ENCODE assay signal across 8 cellular contexts in the genomic region with DNA sequence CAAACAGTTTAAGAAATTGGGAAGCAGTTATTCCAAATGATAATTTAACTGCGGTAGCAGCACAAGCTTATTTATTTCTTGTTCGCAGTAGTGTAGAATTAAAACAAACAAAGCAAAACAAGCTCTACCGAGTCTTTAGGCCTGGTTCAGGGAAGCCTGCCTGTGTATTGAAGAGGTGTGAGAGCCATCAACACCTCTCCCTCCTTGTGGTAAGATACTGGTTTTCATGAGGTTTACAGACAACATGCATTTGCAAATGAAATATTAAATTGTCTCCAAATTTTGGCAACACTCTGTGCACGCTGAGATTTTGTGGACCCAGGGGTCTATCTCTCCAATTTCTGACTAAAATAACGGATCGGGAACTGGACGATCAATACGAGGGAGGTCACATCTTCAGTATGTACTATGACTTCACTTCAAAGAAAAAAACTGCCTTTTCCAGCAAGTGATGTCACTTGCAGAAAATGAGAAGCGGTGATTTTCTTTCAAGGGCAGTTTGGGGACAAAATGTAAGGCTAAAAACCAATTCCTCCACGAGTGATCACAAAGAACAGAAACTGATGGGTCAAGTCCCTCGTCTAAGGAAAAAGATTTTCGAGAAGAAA. TPM values are rescaled to one million over a fixed set of nuclear protein-coding genes. Genes with fewer than 3 reads are reported as not detected.
DNase-seq lines count a peak whose midpoint lies in the region; ATAC-seq and TF ChIP-seq lines count a peak whose summit lies in the region.

No MANE protein-coding gene starts in this region.

- POLR2A ChIA-PET in AG04449 (lab: Yijun Ruan, JAX): interaction anchor here (1.0 to 1.4 kb wide), 3 partner anchors 16 to 20 kb away, joined by 3 to 4 read pairs (median 4); no protein-coding TSS in a partner anchor

- peak overlapping the region; percentile 95 for H3K27ac ChIP-seq in lower lobe of right lung
- H3K27ac ChIP-seq in aorta (ENCODE audit: low read depth in 1 of 2, low read length in 2 of 2): peak overlapping the region in 1 of 2 donors; percentile 7

- 4 to 8% methylated on average over 12 of the region's 12 CpGs for WGBS in aorta, 2 donors

- DNase-seq in AG04449 (ENCODE audit: low read depth, low spot score) (no peak), HFFc6 (peak; percentile 30), astrocyte of the cerebellum (ENCODE audit: low read depth) (no peak), lower lobe of right lung (no peak), aorta (no peak), NCI-H510A (lab: John Stamatoyannopoulos, UW) (no peak)

- H3K27me3 Mint-ChIP-seq in HFFc6 (ENCODE audit: insufficient read depth): peaks cover 3% of the 10 kb centered on the region

- H3K36me3 ChIP-seq in lower lobe of right lung: no peaks in the 10 kb centered on the region
- H3K36me3 ChIP-seq in aorta (ENCODE audit: control insufficient read depth in 1 of 2, insufficient read depth in 2 of 2, low read length in 1 of 2): no peaks in the 10 kb centered on the region

- H3K4me1 ChIP-seq in lower lobe of right lung: peaks cover 24% of the 10 kb centered on the region
- peaks cover 0 to 5% of the 10 kb centered on the region in 2 donors for H3K4me1 ChIP-seq in aorta (ENCODE audit: control insufficient read depth in 1 of 2, insufficient read depth in 2 of 2, low read length in 2 of 2)

- ATAC-seq in lower lobe of right lung (no peak), aorta (ENCODE audit: low FRiP score) (no peak), esophagus mucosa (no peak), HG03520 (IDR thresholded peaks at IDR 0.05; ENCODE audit: unreplicated experiment) (no peak)

- H3K9me3 Mint-ChIP-seq in HFFc6: no peaks in the 10 kb centered on the region

- H3K4me3 ChIP-seq in AG04449 (ENCODE audit: low read depth, low read length): peak overlapping the region; percentile 99
- H3K4me3 ChIP-seq in astrocyte of the cerebellum (ENCODE audit: low read depth, low read length): peak overlapping the region; percentile 96
- peak overlapping the region; percentile 74 for H3K4me3 ChIP-seq in lower lobe of right lung
- peak overlapping the region; percentile 14 to 80 for H3K4me3 ChIP-seq in aorta (ENCODE audit: low read length in 2 of 2)

- in situ Hi-C loops in astrocyte of the cerebellum (cut with HindIII; ENCODE audit: low sequenced_read_pairs): loop anchor here (25.0 kb wide), 1 partner anchor 434 kb away; a partner anchor contains a TSS

- TF ChIP-seq CTCF in AG04449 (IDR thresholded peaks at IDR 0.05; ENCODE audit: insufficient read depth, low read length, missing control alignments): no peak
- TF ChIP-seq CTCF in HFFc6 (IDR thresholded peaks at IDR 0.05): no peak
- TF ChIP-seq CTCF in astrocyte of the cerebellum (IDR thresholded peaks at IDR 0.05; ENCODE audit: low read depth, low read length, missing control alignments): no peak
- no peak for TF ChIP-seq CTCF in lower lobe of right lung (IDR thresholded peaks at IDR 0.05)

- H3K27me3 ChIP-seq in lower lobe of right lung (ENCODE audit: low read depth): no peaks in the 10 kb centered on the region
- no peaks in the 10 kb centered on the region for H3K27me3 ChIP-seq in aorta (ENCODE audit: control insufficient read depth in 1 of 2, insufficient read depth in 2 of 2, low read length in 1 of 2)

- peak overlapping the region; percentile 99 for H3K4me3 Mint-ChIP-seq in HFFc6

- intact Hi-C loops in lower lobe of right lung (cut with DNase I): no loop called here
- intact Hi-C loops in aorta (cut with DNase I): loop anchor here (5.0 to 10.0 kb wide), 5 partner anchors 131 to 424 kb away; a partner anchor contains a TSS

- H3K4me1 Mint-ChIP-seq in HFFc6 (ENCODE audit: low read depth): peaks cover 47% of the 10 kb centered on the region

- H3K27ac Mint-ChIP-seq in HFFc6: peak overlapping the region; percentile 98

- H3K9me3 ChIP-seq in lower lobe of right lung (no peaks in the 10 kb centered on the region), aorta (ENCODE audit: control insufficient read depth, low read length) (no peaks in the 10 kb centered on the region)

- CTCF ChIA-PET in AG04449 (lab: Yijun Ruan, JAX): interaction anchor here (0.7 to 2.1 kb wide), 8 partner anchors 7 to 438 kb away, joined by 3 to 7 read pairs (median 4); no protein-coding TSS in a partner anchor

- peaks cover 6% of the 10 kb centered on the region; the same call in 1 of the 2 replicates for H3K36me3 Mint-ChIP-seq in HFFc6 (ENCODE audit: low read depth)

RNA-seq across cellular contexts. Expression of a gene that starts 0.7 kb away (rescaled TPM):
- 10 to 100 TPM; 23.3 to 25.6 (median 24.3) TPM for total RNA-seq in HFFc6 (2021; fragmentation: NEBNext Ultra II Directional; extraction: Animal tissue kit (Norgen Biotek cat#: 25700))
- total RNA-seq in lower lobe of right lung (19.7 TPM), aorta (10 to 100 TPM; 21.1 to 30.0 TPM), esophagus mucosa (15.5 TPM)
- polyA plus RNA-seq in aorta: 1 to 10 TPM; 3.1 to 8.5 TPM

RNA-seq across cellular contexts. Expression of a gene that starts 18.4 kb away (rescaled TPM):
- total RNA-seq in HFFc6 (2021; fragmentation: NEBNext Ultra II Directional; extraction: Animal tissue kit (Norgen Biotek cat#: 25700)): 1 to 10 TPM in 4 of 6 experiments, under 1 TPM in 2; 0.64 to 1.4 (median 1.2) TPM
- total RNA-seq in lower lobe of right lung (23.9 TPM), aorta (1 to 10 TPM in 1 of 2 donors, under 1 TPM in 1; 0.97 to 1.0 TPM), esophagus mucosa (12.5 TPM)
- polyA plus RNA-seq in aorta: 10 to 100 TPM in 1 of 2 donors, under 1 TPM in 1; 0.54 to 36.2 TPM

Comparison
In these comparisons a context has a peak if more than half of its experiments do, and no peak if none do; other contexts are left out.
1. H3K4me3 ChIP-seq: peak in every context shown above with its lines; median percentile 99 in AG04449; 96 in astrocyte of the cerebellum; 74 in lower lobe of right lung; 47 in aorta.